Comparison of ENCODE assay signal across 19 cellular contexts in genomic region chr3:173249457-173249856, GRCh38.
"Had no signal": no experiment of that assay in that cellular context is flagged by ENCODE, and none has a peak within 500 bp of the region (broad histone marks: within the 10 kb centered on the region; RNA-seq: fewer than 3 reads in every experiment).

No MANE protein-coding gene starts in this region.

- H3K36me3 ChIP-seq: adrenal gland, gastrocnemius medialis, heart right ventricle, left lung, prostate gland, thoracic aorta had no signal

- DNase-seq: activated CD4-positive, alpha-beta T cell treated with anti-CD3 and anti-CD28 coated beads, Interleukin-2, amount 10 ng/mL, durations not matched to agents 24 days and 14 days; activated CD4-positive, CD25-positive, alpha-beta regulatory T cell; activated CD8-positive, alpha-beta memory T cell treated with anti-CD3 and anti-CD28 coated beads, Interleukin-2, amount 50 U/mL, for 4 hours; activated CD8-positive, alpha-beta T cell treated with anti-CD3 and anti-CD28 coated beads, Interleukin-2, amount 10 ng/mL, durations not matched to agents 7 days and 5 days; activated effector memory CD4-positive, alpha-beta T cell treated with anti-CD3 and anti-CD28 coated beads, Interleukin-2, amount 50 U/mL, for 16 hours; activated T-cell treated with anti-CD3 and anti-CD28 coated beads, Interleukin-2, amount 50 U/mL, for 48 hours; adrenal gland; erythroblast; gastrocnemius medialis; heart right ventricle; left lung; mammary epithelial cell; right cardiac atrium; small intestine; stimulated activated CD4-positive, alpha-beta T cell treated with anti-CD3 and anti-CD28 coated beads, Interleukin-4, amount 100 ng/mL, for 4 hours; stimulated activated CD8-positive, alpha-beta memory T cell treated with anti-CD3 and anti-CD28 coated beads, Interleukin-4, amount 100 ng/mL, for 48 hours had no signal

- H3K27ac ChIP-seq: adrenal gland, gastrocnemius medialis, heart right ventricle, left lung, prostate gland, thoracic aorta had no signal

- ATAC-seq: activated CD8-positive, alpha-beta T cell treated with anti-CD3 and anti-CD28 coated beads, Interleukin-2, amount 10 ng/mL, durations not matched to agents 7 days and 5 days; gastrocnemius medialis; heart right ventricle; left lung; right cardiac atrium had no signal

- FAIRE-seq: islet of Langerhans, small intestine had no signal

- H3K4me1 ChIP-seq: adrenal gland, gastrocnemius medialis, heart right ventricle, left lung, prostate gland had no signal

- H3K4me3 ChIP-seq: adrenal gland, gastrocnemius medialis, heart right ventricle, left lung, prostate gland, thoracic aorta had no signal

- H3K27me3 ChIP-seq: adrenal gland, gastrocnemius medialis, heart right ventricle, left lung had no signal

- H3K9me3 ChIP-seq: adrenal gland, gastrocnemius medialis, prostate gland, thoracic aorta had no signal
